9 cellular contexts compared by ENCODE assay signal in the genomic region with DNA sequence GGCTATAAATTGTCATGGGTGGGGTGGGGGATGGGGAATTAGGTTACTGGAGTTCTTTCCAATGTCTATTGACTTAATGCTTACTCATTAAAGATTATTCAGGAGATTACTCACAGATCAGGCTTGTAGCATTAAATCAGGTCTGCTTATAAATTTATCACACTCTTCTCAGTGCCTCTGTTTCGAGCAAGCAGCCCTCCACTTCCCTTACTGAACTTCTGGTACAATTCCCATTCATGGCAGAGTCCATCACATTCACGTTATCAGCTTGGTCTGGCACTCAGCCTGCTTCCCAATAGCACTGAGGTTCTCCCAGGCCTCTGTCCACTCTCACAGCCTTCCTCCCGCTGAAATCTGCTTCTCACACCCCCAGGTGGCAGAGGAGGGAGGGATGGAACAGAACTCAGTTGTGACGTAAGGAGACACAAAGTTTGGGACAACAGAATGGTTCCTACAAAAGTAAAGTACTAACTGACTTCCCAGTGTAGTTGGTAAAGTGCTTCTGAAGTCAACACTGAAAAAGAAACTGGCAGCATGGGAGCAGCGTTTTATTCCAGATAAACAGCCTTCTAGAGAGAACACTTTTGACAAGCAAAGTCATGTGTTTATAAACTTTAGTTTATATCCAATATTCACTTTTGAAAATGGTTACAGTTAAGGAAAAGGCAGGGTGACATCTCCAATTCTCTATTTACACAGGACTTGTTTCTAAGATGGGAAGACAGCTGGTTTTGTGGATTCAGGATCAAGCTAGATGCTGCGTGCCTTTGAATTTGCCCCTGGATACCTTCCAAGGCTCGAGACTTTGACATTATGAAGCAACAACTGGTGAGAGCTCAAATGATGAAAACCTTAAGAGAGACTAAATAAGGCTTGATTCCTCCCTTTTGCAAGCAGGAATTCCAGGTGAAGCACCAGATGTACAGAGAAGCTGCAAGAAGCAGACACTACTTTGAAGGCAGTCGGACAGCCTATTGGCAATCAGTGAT.
DNase-seq lines count a peak whose midpoint lies in the region; ATAC-seq and TF ChIP-seq lines count a peak whose summit lies in the region.
"Had no signal": no experiment of that assay in that cellular context is flagged by ENCODE, and none has a peak within 500 bp of the region (broad histone marks: within the 10 kb centered on the region; RNA-seq: fewer than 3 reads in every experiment).

No MANE protein-coding gene starts in this region.

- POLR2A ChIA-PET in RWPE1 (lab: Yijun Ruan, JAX; ENCODE audit: low non-redundant PET), result no interaction called here

- peak overlapping the region in 2 of 3 experiments; percentile 21 to 45 for H3K27ac Mint-ChIP-seq in nephron

- peaks cover 27% of the 10 kb centered on the region for H3K4me1 Mint-ChIP-seq in nephron

- no peaks in the 10 kb centered on the region for H3K9me3 Mint-ChIP-seq in nephron

- DNase-seq in AG10803 (ENCODE audit: low read depth) (peak; percentile 87), RWPE1 (ENCODE audit: low spot score) (peak; percentile 72), fibroblast of mammary gland (ENCODE audit: low read depth) (peak; percentile 80), NCI-H1105 (lab: John Stamatoyannopoulos, UW) (no peak), cortex of kidney (lab: John Stamatoyannopoulos, UW) (no peak)
- no peak for DNase-seq in stimulated activated CD4-positive, alpha-beta T cell treated with anti-CD3 and anti-CD28 coated beads, Interleukin-4, amount 100 ng/mL, for 24 hours
- DNase-seq: upper lobe of right lung had no signal

- H3K27ac ChIP-seq in RWPE1, result peak overlapping the region; percentile 69
- H3K27ac ChIP-seq: upper lobe of right lung had no signal

- H3K4me3 Mint-ChIP-seq in nephron, result no peak overlapping the region

- ATAC-seq in HG03135 (IDR thresholded peaks at IDR 0.05; ENCODE audit: unreplicated experiment), result no peak
- ATAC-seq: upper lobe of right lung had no signal

- CTCF ChIA-PET in RWPE1 (lab: Yijun Ruan, JAX), result interaction anchor here (0.6 kb wide), 2 partner anchors 34 to 381 kb away, joined by 3 read pairs; no protein-coding TSS in a partner anchor

- H3K36me3 Mint-ChIP-seq in nephron (ENCODE audit: low read depth), result peaks cover 24% of the 10 kb centered on the region

- no peak overlapping the region for H3K4me3 ChIP-seq in AG10803 (ENCODE audit: low read length)
- H3K4me3 ChIP-seq in fibroblast of mammary gland (ENCODE audit: control insufficient read depth, low read depth, low read length), result no peak overlapping the region
- H3K4me3 ChIP-seq: upper lobe of right lung had no signal

- H3K27me3 Mint-ChIP-seq in nephron (ENCODE audit: low read depth), result no peaks in the 10 kb centered on the region

- 0 out of 2 replicates have a peak, but pooled peaks have one; percentile 7 for TF ChIP-seq CTCF in AG10803 (conservative IDR thresholded peaks at IDR 0.05; ENCODE audit: low read length)
- no peak for TF ChIP-seq CTCF in RWPE1 (conservative IDR thresholded peaks at IDR 0.05; ENCODE audit: low read depth)
- TF ChIP-seq CTCF in fibroblast of mammary gland (conservative IDR thresholded peaks at IDR 0.05; ENCODE audit: control insufficient read depth, insufficient read depth, low read depth, low read length), result no peak
- no peak for TF ChIP-seq CTCF in nephron (IDR thresholded peaks at IDR 0.05; ENCODE audit: unreplicated experiment in 3 of 3)

Comparison
In these comparisons a context has a peak if more than half of its experiments do, and no peak if none do; other contexts are left out.
1. DNase-seq: peak in AG10803 (single experiment), RWPE1 (single experiment) and fibroblast of mammary gland (single experiment); none in NCI-H1105 (single experiment), cortex of kidney (single experiment) and stimulated activated CD4-positive, alpha-beta T cell treated with anti-CD3 and anti-CD28 coated beads, Interleukin-4, amount 100 ng/mL, for 24 hours (single experiment).